8 cellular contexts compared by ENCODE assay signal in genomic region chr4:88382621-88383020, GRCh38. TPM values are rescaled to one million over a fixed set of nuclear protein-coding genes. Genes with fewer than 3 reads are reported as not detected.
DNase-seq lines count a peak whose midpoint lies in the region; ATAC-seq, FAIRE-seq and TF ChIP-seq lines count a peak whose summit lies in the region.

No MANE protein-coding gene starts in this region.

- H2BK15ac ChIP-seq in mesenchymal stem cell (ENCODE audit: low read depth, poor library complexity, severe bottlenecking): no peak overlapping the region

- intact Hi-C loops in dorsolateral prefrontal cortex (cut with DNase I): no loop called here

- FAIRE-seq in GM19239 (lab: Jason Lieb, UNC): peak; percentile 95

- no peak overlapping the region for H3K18ac ChIP-seq in mesenchymal stem cell (ENCODE audit: low read depth in 1 of 2, low read length in 2 of 2)

- no peak overlapping the region for H4K8ac ChIP-seq in mesenchymal stem cell (ENCODE audit: low read length)

- DNase-seq in GM19239 (ENCODE audit: insufficient read length, low spot score) (peak; percentile 6), GM03348 (ENCODE audit: low spot score) (no peak), dorsolateral prefrontal cortex (no peak), germinal center (ENCODE audit: low spot score) (no peak), mesenchymal stem cell (no peak)
- peak; percentile 67 for DNase-seq in activated naive CD4-positive, alpha-beta T cell treated with Interleukin-2 at 50 U/mL for 16 hours
- DNase-seq in stimulated activated CD4-positive, alpha-beta T cell treated with anti-CD3 and anti-CD28 coated beads, TNF-alpha, amount 100 ng/mL, for 24 hours (ENCODE audit: low read depth in 3 of 3): peak; percentile 7 to 32 (median 14)

- no peak overlapping the region for H4K91ac ChIP-seq in mesenchymal stem cell (ENCODE audit: low read length)

- H3K4ac ChIP-seq in mesenchymal stem cell (ENCODE audit: low read depth in 1 of 2, low read length in 2 of 2): no peak overlapping the region

- no peak for TF ChIP-seq CTCF in dorsolateral prefrontal cortex (IDR thresholded peaks at IDR 0.05 in 54 of 56, conservative IDR thresholded peaks at IDR 0.05 in 2 of 56; ENCODE audit: low read depth in 1 of 56, partially characterized antibody in 56 of 56)

- H3K9me3 ChIP-seq in mesenchymal stem cell (ENCODE audit: control insufficient read depth, low read length): no peaks in the 10 kb centered on the region

- H2AK5ac ChIP-seq in mesenchymal stem cell (ENCODE audit: low read length, severe bottlenecking): no peak overlapping the region

- no peak overlapping the region for H2BK120ac ChIP-seq in mesenchymal stem cell (ENCODE audit: low read depth, low read length)

- no peak overlapping the region for H3K23ac ChIP-seq in mesenchymal stem cell (ENCODE audit: low read length in 2 of 2)

- no peak overlapping the region for H3K9ac ChIP-seq in mesenchymal stem cell (ENCODE audit: low read length)

- H2BK12ac ChIP-seq in mesenchymal stem cell (ENCODE audit: low read length in 2 of 2): no peak overlapping the region

- no peaks in the 10 kb centered on the region for H3K4me1 ChIP-seq in mesenchymal stem cell (ENCODE audit: control insufficient read depth, insufficient read depth, low read depth, low read length)

- H3K79me1 ChIP-seq in mesenchymal stem cell (replicated peaks; ENCODE audit: low read length, poor library complexity, severe bottlenecking): no peaks in the 10 kb centered on the region

- H3K36me3 ChIP-seq in mesenchymal stem cell (ENCODE audit: control insufficient read depth in 1 of 2, insufficient read depth in 2 of 2, low read depth in 1 of 2, low read length in 2 of 2): peaks cover 0 to 16% of the 10 kb centered on the region in 2 experiments

- no peak overlapping the region for H3K4me2 ChIP-seq in mesenchymal stem cell (ENCODE audit: low read length, poor library complexity, severe bottlenecking)

- ATAC-seq in HG03558 (IDR thresholded peaks at IDR 0.05; ENCODE audit: extremely low read depth, unreplicated experiment): peak; percentile 42

- H3K27me3 ChIP-seq in dorsolateral prefrontal cortex (no peaks in the 10 kb centered on the region), mesenchymal stem cell (ENCODE audit: control insufficient read depth in 1 of 2, insufficient read depth in 1 of 2, low read length in 2 of 2) (no peaks in the 10 kb centered on the region)

- no peak overlapping the region for H2BK5ac ChIP-seq in mesenchymal stem cell (ENCODE audit: low read depth, low read length, poor library complexity, severe bottlenecking)

- H3K4me3 ChIP-seq in dorsolateral prefrontal cortex (no peak overlapping the region), mesenchymal stem cell (ENCODE audit: insufficient read depth in 1 of 2, low read depth in 1 of 2, low read length in 2 of 2) (no peak overlapping the region)

- no peak overlapping the region for H2AFZ ChIP-seq in mesenchymal stem cell (ENCODE audit: low read depth, low read length)

- 58% methylated on average over 1 of the region's 1 CpG for WGBS in mesenchymal stem cell

- H3K14ac ChIP-seq in mesenchymal stem cell (ENCODE audit: low read length in 2 of 2): no peak overlapping the region

- H3K27ac ChIP-seq in dorsolateral prefrontal cortex: peak overlapping the region in 9 of 59 donors; percentile 1 to 43 (median 12)
- no peak overlapping the region for H3K27ac ChIP-seq in mesenchymal stem cell (ENCODE audit: low read length, poor library complexity, severe bottlenecking)

RNA-seq across cellular contexts. Expression of gene HERC6, which starts 4.0 kb away (rescaled TPM):
- 10 to 100 TPM in 118 of 120 experiments, 1 to 10 TPM in 2; 8.9 to 84.3 (median 23.3) TPM for total RNA-seq in dorsolateral prefrontal cortex
- polyA plus RNA-seq in mesenchymal stem cell (2013, experiment 1 of 2): 4.6 TPM
- 4.6 TPM for polyA plus RNA-seq in mesenchymal stem cell (2013, experiment 2 of 2)

Comparison
In these comparisons a context has a peak if more than half of its experiments do, and no peak if none do; other contexts are left out.
1. DNase-seq: peak in GM19239 (single experiment), activated naive CD4-positive, alpha-beta T cell treated with Interleukin-2 at 50 U/mL for 16 hours (single experiment) and stimulated activated CD4-positive, alpha-beta T cell treated with anti-CD3 and anti-CD28 coated beads, TNF-alpha, amount 100 ng/mL, for 24 hours (3 of 3); none in GM03348 (single experiment), dorsolateral prefrontal cortex (0 of 10), germinal center (single experiment) and mesenchymal stem cell (single experiment).